ENCODE assay signal across 1 cellular context in the genomic region with DNA sequence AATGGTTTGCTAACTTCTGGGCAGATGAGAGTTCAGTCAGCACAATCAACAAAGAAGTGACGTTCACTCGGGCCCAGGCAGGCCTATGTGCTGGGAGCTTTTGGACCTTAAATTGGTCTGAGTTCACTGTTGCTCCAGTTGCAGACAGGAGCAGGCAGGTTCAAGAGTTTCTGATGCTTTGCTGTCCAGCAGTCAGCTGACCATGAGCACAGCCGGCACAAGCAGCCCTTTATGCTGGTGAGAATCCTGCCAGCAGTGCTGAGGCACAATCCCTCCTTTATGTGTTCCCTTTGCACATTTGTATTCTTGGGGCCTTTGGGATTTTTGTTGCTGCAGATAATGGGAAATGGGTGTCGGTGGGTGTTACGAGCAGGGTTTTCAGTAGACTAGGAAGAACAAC.
TF ChIP-seq lines count a peak whose summit lies in the region.

No MANE protein-coding gene starts in this region.

TF ChIP-seq in GM23338, 12 proteins besides CTCF, POLR2A, EP300 and RAD21 (continued from another document):
- TF ChIP-seq, protein P1, sequence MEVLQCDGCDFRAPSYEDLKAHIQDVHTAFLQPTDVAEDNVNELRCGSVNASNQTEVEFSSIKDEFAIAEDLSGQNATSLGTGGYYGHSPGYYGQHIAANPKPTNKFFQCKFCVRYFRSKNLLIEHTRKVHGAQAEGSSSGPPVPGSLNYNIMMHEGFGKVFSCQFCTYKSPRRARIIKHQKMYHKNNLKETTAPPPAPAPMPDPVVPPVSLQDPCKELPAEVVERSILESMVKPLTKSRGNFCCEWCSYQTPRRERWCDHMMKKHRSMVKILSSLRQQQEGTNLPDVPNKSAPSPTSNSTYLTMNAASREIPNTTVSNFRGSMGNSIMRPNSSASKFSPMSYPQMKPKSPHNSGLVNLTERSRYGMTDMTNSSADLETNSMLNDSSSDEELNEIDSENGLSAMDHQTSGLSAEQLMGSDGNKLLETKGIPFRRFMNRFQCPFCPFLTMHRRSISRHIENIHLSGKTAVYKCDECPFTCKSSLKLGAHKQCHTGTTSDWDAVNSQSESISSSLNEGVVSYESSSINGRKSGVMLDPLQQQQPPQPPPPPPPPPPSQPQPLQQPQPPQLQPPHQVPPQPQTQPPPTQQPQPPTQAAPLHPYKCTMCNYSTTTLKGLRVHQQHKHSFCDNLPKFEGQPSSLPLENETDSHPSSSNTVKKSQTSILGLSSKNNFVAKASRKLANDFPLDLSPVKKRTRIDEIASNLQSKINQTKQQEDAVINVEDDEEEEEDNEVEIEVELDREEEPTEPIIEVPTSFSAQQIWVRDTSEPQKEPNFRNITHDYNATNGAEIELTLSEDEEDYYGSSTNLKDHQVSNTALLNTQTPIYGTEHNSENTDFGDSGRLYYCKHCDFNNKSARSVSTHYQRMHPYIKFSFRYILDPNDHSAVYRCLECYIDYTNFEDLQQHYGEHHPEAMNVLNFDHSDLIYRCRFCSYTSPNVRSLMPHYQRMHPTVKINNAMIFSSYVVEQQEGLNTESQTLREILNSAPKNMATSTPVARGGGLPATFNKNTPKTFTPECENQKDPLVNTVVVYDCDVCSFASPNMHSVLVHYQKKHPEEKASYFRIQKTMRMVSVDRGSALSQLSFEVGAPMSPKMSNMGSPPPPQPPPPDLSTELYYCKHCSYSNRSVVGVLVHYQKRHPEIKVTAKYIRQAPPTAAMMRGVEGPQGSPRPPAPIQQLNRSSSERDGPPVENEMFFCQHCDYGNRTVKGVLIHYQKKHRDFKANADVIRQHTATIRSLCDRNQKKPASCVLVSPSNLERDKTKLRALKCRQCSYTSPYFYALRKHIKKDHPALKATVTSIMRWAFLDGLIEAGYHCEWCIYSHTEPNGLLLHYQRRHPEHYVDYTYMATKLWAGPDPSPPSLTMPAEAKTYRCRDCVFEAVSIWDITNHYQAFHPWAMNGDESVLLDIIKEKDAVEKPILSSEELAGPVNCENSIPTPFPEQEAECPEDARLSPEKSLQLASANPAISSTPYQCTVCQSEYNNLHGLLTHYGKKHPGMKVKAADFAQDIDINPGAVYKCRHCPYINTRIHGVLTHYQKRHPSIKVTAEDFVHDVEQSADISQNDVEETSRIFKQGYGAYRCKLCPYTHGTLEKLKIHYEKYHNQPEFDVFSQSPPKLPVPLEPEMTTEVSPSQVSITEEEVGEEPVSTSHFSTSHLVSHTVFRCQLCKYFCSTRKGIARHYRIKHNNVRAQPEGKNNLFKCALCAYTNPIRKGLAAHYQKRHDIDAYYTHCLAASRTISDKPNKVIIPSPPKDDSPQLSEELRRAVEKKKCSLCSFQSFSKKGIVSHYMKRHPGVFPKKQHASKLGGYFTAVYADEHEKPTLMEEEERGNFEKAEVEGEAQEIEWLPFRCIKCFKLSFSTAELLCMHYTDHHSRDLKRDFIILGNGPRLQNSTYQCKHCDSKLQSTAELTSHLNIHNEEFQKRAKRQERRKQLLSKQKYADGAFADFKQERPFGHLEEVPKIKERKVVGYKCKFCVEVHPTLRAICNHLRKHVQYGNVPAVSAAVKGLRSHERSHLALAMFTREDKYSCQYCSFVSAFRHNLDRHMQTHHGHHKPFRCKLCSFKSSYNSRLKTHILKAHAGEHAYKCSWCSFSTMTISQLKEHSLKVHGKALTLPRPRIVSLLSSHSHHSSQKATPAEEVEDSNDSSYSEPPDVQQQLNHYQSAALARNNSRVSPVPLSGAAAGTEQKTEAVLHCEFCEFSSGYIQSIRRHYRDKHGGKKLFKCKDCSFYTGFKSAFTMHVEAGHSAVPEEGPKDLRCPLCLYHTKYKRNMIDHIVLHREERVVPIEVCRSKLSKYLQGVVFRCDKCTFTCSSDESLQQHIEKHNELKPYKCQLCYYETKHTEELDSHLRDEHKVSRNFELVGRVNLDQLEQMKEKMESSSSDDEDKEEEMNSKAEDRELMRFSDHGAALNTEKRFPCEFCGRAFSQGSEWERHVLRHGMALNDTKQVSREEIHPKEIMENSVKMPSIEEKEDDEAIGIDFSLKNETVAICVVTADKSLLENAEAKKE (CRISPR knock-in tag; IDR thresholded peaks at IDR 0.05) = no peak
- no peak for TF ChIP-seq STAT1 (IDR thresholded peaks at IDR 0.05; ENCODE audit: unreplicated experiment)
- TF ChIP-seq EZH2phosphoT487 (IDR thresholded peaks at IDR 0.05; ENCODE audit: unreplicated experiment) = no peak
- no peak for TF ChIP-seq ZNF331 (CRISPR knock-in tag; IDR thresholded peaks at IDR 0.05; ENCODE audit: low read depth)
